Comparison of ENCODE assay signal across 1 cellular context in genomic region chr18:11784905-11785304, GRCh38.
TF ChIP-seq lines count a peak whose summit lies in the region.

No MANE protein-coding gene starts in this region.

TF ChIP-seq in WTC11, 78 proteins besides CTCF, POLR2A, EP300 and RAD21 (continued from another document):
- TF ChIP-seq ERG (CRISPR knock-in tag; IDR thresholded peaks at IDR 0.05) (no peak), ZNF138 (CRISPR knock-in tag; conservative IDR thresholded peaks at IDR 0.05) (no peak), OVOL2 (CRISPR knock-in tag; IDR thresholded peaks at IDR 0.05; ENCODE audit: borderline replicate concordance) (no peak), JAZF1 (CRISPR knock-in tag; IDR thresholded peaks at IDR 0.05) (no peak), E2F1 (CRISPR knock-in tag; IDR thresholded peaks at IDR 0.05) (no peak), FOXK1 (CRISPR knock-in tag; IDR thresholded peaks at IDR 0.05) (no peak), ZMAT4 (CRISPR knock-in tag; IDR thresholded peaks at IDR 0.05) (no peak), HMGA2 (CRISPR knock-in tag; IDR thresholded peaks at IDR 0.05) (no peak)
